ENCODE assay signal across 8 cellular contexts in genomic region chr11:66371627-66372415, GRCh38. TPM values are rescaled to one million over a fixed set of nuclear protein-coding genes. Genes with fewer than 3 reads are reported as not detected.
DNase-seq lines count a peak whose midpoint lies in the region; ATAC-seq, FAIRE-seq and TF ChIP-seq lines count a peak whose summit lies in the region.

Gene SLC29A2, minus strand, starts transcription at chr11:66371760. Its CDS starts 169 bp downstream, at chr11:66371591.

- H3K4me3 ChIP-seq in H1 (ENCODE audit: extremely low read depth in 1 of 4, insufficient read depth in 2 of 4, low read depth in 3 of 4, low read length in 4 of 4) (peak within 1 kb of the TSS; percentile 77 to 93 (median 82)), mucosa of rectum (ENCODE audit: low read length in 2 of 2) (peak within 1 kb of the TSS; percentile 72 to 80)

- peaks cover 7% of the 10 kb centered on the region for H3K27me3 Mint-ChIP-seq in activated CD4-positive, alpha-beta memory T cell treated with anti-CD3 and anti-CD28 coated beads, Interleukin-2, amount 10 ng/mL, durations not matched to agents 7 days and 5 days

- H3K18ac ChIP-seq in H1 (ENCODE audit: extremely low read depth, low read length): peak within 1 kb of the TSS; percentile 90

- peaks cover 9 to 29% of the 10 kb centered on the region in 2 experiments for H4K20me1 ChIP-seq in H1 (replicated peaks in 1 of 2; ENCODE audit: control insufficient read depth in 1 of 2, insufficient read depth in 2 of 2, low read length in 2 of 2)

- POLR2A ChIA-PET in activated CD4-positive, alpha-beta memory T cell treated with anti-CD3 and anti-CD28 coated beads, Interleukin-2, amount 10 ng/mL, durations not matched to agents 7 days and 5 days (lab: Charles Lee): interaction anchor here (0.6 to 3.7 kb wide), 17 partner anchors 8 to 756 kb away, joined by 3 to 23 read pairs (median 4); partner anchors contain the start of genes BRMS1, MRPL11, PELI3 and RIN1
- POLR2A ChIA-PET in H1 (lab: Charles Lee; ENCODE audit: partially characterized antibody): interaction anchor here (0.7 to 28.0 kb wide), 11 partner anchors 13 to 369 kb away, joined by 3 to 487 read pairs (median 5); partner anchors contain the start of genes B4GAT1, BANF1, BRMS1 and MRPL11

- CTCF ChIA-PET in activated CD4-positive, alpha-beta memory T cell treated with anti-CD3 and anti-CD28 coated beads, Interleukin-2, amount 10 ng/mL, durations not matched to agents 7 days and 5 days (lab: Charles Lee): interaction anchor here (0.7 to 4.0 kb wide), 9 partner anchors 8 to 85 kb away, joined by 3 to 24 read pairs (median 5); partner anchors contain the start of gene MRPL11
- CTCF ChIA-PET in H1 (lab: Charles Lee; ENCODE audit: partially characterized antibody): interaction anchor here (0.8 to 7.1 kb wide), 7 partner anchors 11 to 104 kb away, joined by 3 to 51 read pairs (median 5); no protein-coding TSS in a partner anchor

- H2AK5ac ChIP-seq in H1 (ENCODE audit: low read depth, low read length): peak within 1 kb of the TSS; percentile 95; the same call in 1 of the 2 replicates

- H3K36me3 ChIP-seq in H1 (ENCODE audit: control insufficient read depth in 2 of 4, insufficient read depth in 4 of 4, low read length in 3 of 4) (peaks cover 10 to 31% (median 26%) of the 10 kb centered on the region in 4 experiments), mucosa of rectum (ENCODE audit: control insufficient read depth in 2 of 2, insufficient read depth in 2 of 2, low read length in 2 of 2) (peaks cover 8 to 13% of the 10 kb centered on the region in 2 donors)

- peak within 1 kb of the TSS; percentile 86 for H3K27ac ChIP-seq in H1 (ENCODE audit: low read depth, low read length)
- H3K27ac ChIP-seq in mucosa of rectum (ENCODE audit: low read depth in 2 of 2, low read length in 2 of 2): peak within 1 kb of the TSS; percentile 83 to 87

- no peak within 1 kb of the TSS for H3K14ac ChIP-seq in H1 (ENCODE audit: insufficient read length)

- TF ChIP-seq POLR2A in GM18526 (IDR thresholded peaks at IDR 0.05; ENCODE audit: extremely low read depth, insufficient read length) (peak; percentile 35), H1 (IDR thresholded peaks at IDR 0.05; ENCODE audit: control extremely low read depth in 1 of 2, low read depth in 2 of 2, low read length in 2 of 2) (0 out of 3 replicates have a peak, but pooled peaks of 1 of the 2 experiments have one; percentile 33)

- H3K27me3 ChIP-seq in H1 (replicated peaks in 1 of 4; ENCODE audit: control insufficient read depth in 3 of 4, extremely low read depth in 1 of 4, insufficient read depth in 3 of 4, low read length in 3 of 4) (no peaks in the 10 kb centered on the region), mucosa of rectum (ENCODE audit: control insufficient read depth in 2 of 2, insufficient read depth in 2 of 2, low read length in 2 of 2) (no peaks in the 10 kb centered on the region)

- H2BK120ac ChIP-seq in H1 (replicated peaks; ENCODE audit: low read depth, low read length): peak within 1 kb of the TSS; percentile 96

- peak within 1 kb of the TSS; percentile 80 for H3K4me3 Mint-ChIP-seq in activated CD4-positive, alpha-beta memory T cell treated with anti-CD3 and anti-CD28 coated beads, Interleukin-2, amount 10 ng/mL, durations not matched to agents 7 days and 5 days

- H3K4me1 ChIP-seq in H1 (replicated peaks in 1 of 4; ENCODE audit: control insufficient read depth in 3 of 4, insufficient read depth in 4 of 4, low read length in 3 of 4) (peaks cover 0 to 8% (median 7%) of the 10 kb centered on the region in 4 experiments; a peak in 6 of 7 replicates), mucosa of rectum (ENCODE audit: control insufficient read depth in 2 of 2, insufficient read depth in 2 of 2, low read length in 2 of 2) (peaks cover 4 to 16% of the 10 kb centered on the region in 2 donors)

- TF ChIP-seq EP300 in H1 (IDR thresholded peaks at IDR 0.05; ENCODE audit: borderline replicate concordance in 1 of 2, low read depth in 2 of 2, low read length in 2 of 2): no peak

- peak within 1 kb of the TSS; percentile 95 for H4K8ac ChIP-seq in H1 (ENCODE audit: extremely low read depth, insufficient read depth, low read length)

- DNase-seq in NCI-H524 treated with DMSO at 0.1 percent for 48 hours (lab: John Stamatoyannopoulos, UW): peak; percentile 59
- DNase-seq in activated CD4-positive, alpha-beta memory T cell treated with anti-CD3 and anti-CD28 coated beads, Interleukin-2, amount 10 ng/mL, durations not matched to agents 7 days and 5 days: peak; percentile 79
- DNase-seq in H1 (ENCODE audit: low read depth in 1 of 2, low spot score in 2 of 2): peak; percentile 92 to 94
- peak; percentile 86 for DNase-seq in stimulated activated CD8-positive, alpha-beta memory T cell treated with anti-CD3 and anti-CD28 coated beads, Interleukin-4, amount 100 ng/mL, for 48 hours
- DNase-seq in SKM-1 treated with dmso at 0.1 percent for 144 hours (lab: John Stamatoyannopoulos, UW; ENCODE audit: unreplicated experiment): no peak

- H3K9ac ChIP-seq in H1 (replicated peaks in 1 of 4; ENCODE audit: extremely low read depth in 1 of 4, low read depth in 3 of 4, low read length in 3 of 4) (peak within 1 kb of the TSS; percentile 83 to 89 (median 85)), mucosa of rectum (ENCODE audit: low read depth in 1 of 2, low read length in 2 of 2) (peak within 1 kb of the TSS; percentile 72 to 88)

- H3K23me2 ChIP-seq in H1 (ENCODE audit: low read depth, low read length): peaks cover 7% of the 10 kb centered on the region; the same call in 1 of the 2 replicates

- TF ChIP-seq CTCF in H1 (IDR thresholded peaks at IDR 0.05; ENCODE audit: control extremely low read depth in 1 of 3, insufficient read depth in 1 of 3, low read depth in 1 of 3, low read length in 3 of 3): no peak

- no peak for TF ChIP-seq RAD21 in H1 (IDR thresholded peaks at IDR 0.05 in 1 of 2, conservative IDR thresholded peaks at IDR 0.05 in 1 of 2; ENCODE audit: low read depth in 2 of 2, low read length in 2 of 2)

- no peak within 1 kb of the TSS for H3K23ac ChIP-seq in H1 (ENCODE audit: insufficient read length)

- no peaks in the 10 kb centered on the region for H3K9me3 Mint-ChIP-seq in activated CD4-positive, alpha-beta memory T cell treated with anti-CD3 and anti-CD28 coated beads, Interleukin-2, amount 10 ng/mL, durations not matched to agents 7 days and 5 days

- H2BK15ac ChIP-seq in H1 (ENCODE audit: low read length): peak within 1 kb of the TSS; percentile 88; the same call in 1 of the 2 replicates

- peak; percentile 49 for ATAC-seq in HG03196 (IDR thresholded peaks at IDR 0.05; ENCODE audit: unreplicated experiment)

- H2BK20ac ChIP-seq in H1 (ENCODE audit: low read length): peak within 1 kb of the TSS; percentile 90; the same call in 1 of the 2 replicates

- WGBS in H1 (ENCODE audit: extremely low coverage in 1 of 2, insufficient coverage in 1 of 2, insufficient read length in 1 of 2, insufficient replicate concordance in 2 of 2, low coverage in 1 of 2, low lambda C conversion rate in 2 of 2, missing lambda C conversion rate in 1 of 2), 2 experiments: 1% methylated on average over 17 of the region's 72 CpGs; no CpG with 5 or more reads in 1 of the 2 experiments

- no peaks in the 10 kb centered on the region for H3K36me3 Mint-ChIP-seq in activated CD4-positive, alpha-beta memory T cell treated with anti-CD3 and anti-CD28 coated beads, Interleukin-2, amount 10 ng/mL, durations not matched to agents 7 days and 5 days (ENCODE audit: low read depth)

- H3K9me3 ChIP-seq in H1 (ENCODE audit: insufficient read depth in 2 of 2, low read depth in 1 of 2, low read length in 1 of 2): no peaks in the 10 kb centered on the region
- H3K9me3 ChIP-seq in mucosa of rectum (ENCODE audit: control insufficient read depth in 2 of 2, low read length in 2 of 2): no peaks in the 10 kb centered on the region

- peak within 1 kb of the TSS; percentile 98 for H2BK5ac ChIP-seq in H1 (ENCODE audit: low read depth, low read length)

- H3K79me1 ChIP-seq in H1 (ENCODE audit: low read depth, low read length): peaks cover 9% of the 10 kb centered on the region; the same call in 1 of the 2 replicates

- H2AFZ ChIP-seq in H1 (ENCODE audit: low read length): peak within 1 kb of the TSS; percentile 71; the same call in 1 of the 2 replicates

- no peak for FAIRE-seq in H1 (lab: Jason Lieb, UNC)

- peaks cover 19% of the 10 kb centered on the region for H3K4me1 Mint-ChIP-seq in activated CD4-positive, alpha-beta memory T cell treated with anti-CD3 and anti-CD28 coated beads, Interleukin-2, amount 10 ng/mL, durations not matched to agents 7 days and 5 days

- H3K4ac ChIP-seq in H1 (replicated peaks; ENCODE audit: insufficient read length, low read depth, low read length): peak within 1 kb of the TSS; percentile 99

- peak within 1 kb of the TSS; percentile 76 to 86 for H3K4me2 ChIP-seq in H1 (ENCODE audit: insufficient read depth in 1 of 2, low read depth in 2 of 2, low read length in 2 of 2)

- peak within 1 kb of the TSS; percentile 63 for H4K5ac ChIP-seq in H1 (ENCODE audit: insufficient read length, low read depth, low read length)

- H2BK12ac ChIP-seq in H1 (ENCODE audit: low read depth, low read length): peak within 1 kb of the TSS; percentile 90; the same call in 1 of the 2 replicates

- H3K27ac Mint-ChIP-seq in activated CD4-positive, alpha-beta memory T cell treated with anti-CD3 and anti-CD28 coated beads, Interleukin-2, amount 10 ng/mL, durations not matched to agents 7 days and 5 days: peak within 1 kb of the TSS; percentile 91

- peak within 1 kb of the TSS; percentile 98 for H4K91ac ChIP-seq in H1 (replicated peaks; ENCODE audit: insufficient read length, low read length)

- H3K56ac ChIP-seq in H1 (replicated peaks; ENCODE audit: insufficient read length, low read depth, low read length): peak within 1 kb of the TSS; percentile 98

- H3K79me2 ChIP-seq in H1 (ENCODE audit: control insufficient read depth in 1 of 2, insufficient read depth in 2 of 2, low read length in 2 of 2): peaks cover 0 to 16% of the 10 kb centered on the region in 2 experiments; a peak in 2 of 4 replicates

TF ChIP-seq in H1, 55 proteins besides CTCF, POLR2A, EP300 and RAD21 (continues in another document):
- no peak for TF ChIP-seq SIRT6 (IDR thresholded peaks at IDR 0.05; ENCODE audit: low read length)
- TF ChIP-seq MAX (IDR thresholded peaks at IDR 0.05): no peak; the same call in 1 of the 2 replicates

RNA-seq across cellular contexts. Expression of gene SLC29A2, which starts in this region (rescaled TPM):
- total RNA-seq in activated CD4-positive, alpha-beta memory T cell treated with anti-CD3 and anti-CD28 coated beads, Interleukin-2, amount 10 ng/mL, durations not matched to agents 7 days and 5 days: 1 to 10 TPM; 8.4 to 9.0 TPM
- 29.3 and 32.4 TPM in 2 replicates for total RNA-seq in H1 (2021; fragmentation: NEBNext Ultra II Directional; extraction: Animal tissue kit (Norgen Biotek cat#: 25700))
- polyA plus RNA-seq in H1 (2011; rRNA removed): 31.6 and 42.0 TPM in 2 replicates
- 23.1 TPM for polyA plus RNA-seq in H1 (2011; cell fraction: cytosol; rRNA removed)
- 104 TPM for polyA plus RNA-seq in H1 (2011; cell fraction: nucleus; rRNA removed)
- 29.3 to 42.0 TPM (median 39.3 TPM) in 4 replicates for polyA plus RNA-seq in H1 (2012, experiment 1 of 2)
- 33.0 TPM for polyA plus RNA-seq in H1 (2012, experiment 2 of 2)
- polyA plus RNA-seq in H1 (2013, experiment 1 of 2): 40.7 TPM
- 42.8 TPM for polyA plus RNA-seq in H1 (2013, experiment 2 of 2)
- 16.4 and 20.7 TPM in 2 replicates for polyA minus RNA-seq in H1 (2011; rRNA and poly(A)+ RNA removed)
- 18.6 TPM for polyA minus RNA-seq in H1 (2011; cell fraction: cytosol; rRNA and poly(A)+ RNA removed)
- polyA minus RNA-seq in H1 (2011; cell fraction: nucleus; rRNA and poly(A)+ RNA removed): 25.3 TPM
